ENCODE assay signal across 16 cellular contexts in genomic region chr19:4310247-4311121, GRCh38. TPM values are rescaled to one million over a fixed set of nuclear protein-coding genes. Genes with fewer than 3 reads are reported as not detected.
DNase-seq lines count a peak whose midpoint lies in the region; ATAC-seq and TF ChIP-seq lines count a peak whose summit lies in the region.
"Had no signal": no experiment of that assay in that cellular context is flagged by ENCODE, and none has a peak within 500 bp of the region (broad histone marks: within the 10 kb centered on the region; RNA-seq: fewer than 3 reads in every experiment).

No MANE protein-coding gene starts in this region.

- H3K27ac ChIP-seq in H9 (ENCODE audit: insufficient read length, low read depth, low read length) (no peak overlapping the region), lower lobe of right lung (no peak overlapping the region)
- H3K27ac ChIP-seq: hepatocyte, skin epidermis, thoracic aorta had no signal

- H3K36me3 ChIP-seq in lower lobe of right lung = no peaks in the 10 kb centered on the region
- H3K36me3 ChIP-seq: thoracic aorta had no signal

- no peak overlapping the region for H3K14ac ChIP-seq in H9 (ENCODE audit: insufficient read depth, low read length)

- no peaks in the 10 kb centered on the region for H3K9me3 ChIP-seq in H9 (ENCODE audit: control insufficient read depth, low read depth, low read length)
- H3K9me3 ChIP-seq in T-helper 17 cell (ENCODE audit: control insufficient read depth, low read length, poor library complexity, severe bottlenecking) = no peaks in the 10 kb centered on the region
- no peaks in the 10 kb centered on the region for H3K9me3 ChIP-seq in lower lobe of right lung
- H3K9me3 ChIP-seq: Caco-2, thoracic aorta had no signal

- no peak overlapping the region for H2BK5ac ChIP-seq in H9 (ENCODE audit: insufficient read length, low read length)

- no peak overlapping the region for H2BK12ac ChIP-seq in H9 (ENCODE audit: insufficient read length, low read depth, low read length)

- H2AFZ ChIP-seq in H9 (ENCODE audit: low read length) = no peak overlapping the region
- H2AFZ ChIP-seq: hepatocyte had no signal

- peaks cover 1% of the 10 kb centered on the region; the same call in 1 of the 2 replicates for H3K27me3 Mint-ChIP-seq in H9 (ENCODE audit: low read depth)
- H3K27me3 Mint-ChIP-seq in T-helper 17 cell = no peaks in the 10 kb centered on the region

- no peaks in the 10 kb centered on the region for H4K20me1 ChIP-seq in H9 (ENCODE audit: control insufficient read depth, insufficient read depth, insufficient read length)

- H3K23me2 ChIP-seq in H9 (ENCODE audit: insufficient read length, low read depth, low read length, poor library complexity, severe bottlenecking) = peaks cover 4% of the 10 kb centered on the region

- H2BK20ac ChIP-seq in H9 (ENCODE audit: low read depth, low read length, poor library complexity, severe bottlenecking) = no peak overlapping the region

- H3K4me1 Mint-ChIP-seq in H9 = no peaks in the 10 kb centered on the region
- no peaks in the 10 kb centered on the region for H3K4me1 Mint-ChIP-seq in T-helper 17 cell

- H3K4me1 ChIP-seq in H9 (ENCODE audit: insufficient read depth, low read length) = no peaks in the 10 kb centered on the region
- H3K4me1 ChIP-seq in lower lobe of right lung = no peaks in the 10 kb centered on the region
- H3K4me1 ChIP-seq: Caco-2 had no signal

- no peak overlapping the region for H3K56ac ChIP-seq in H9 (ENCODE audit: insufficient read length, low read depth, low read length)

- H3K27ac Mint-ChIP-seq in H9 = 0 out of 7 replicates have a peak overlapping the region, but pooled peaks of 1 of the 3 experiments have one; percentile 58
- H3K27ac Mint-ChIP-seq in T-helper 17 cell = no peak overlapping the region

- no peak overlapping the region for H3T11ph ChIP-seq in H9 (ENCODE audit: low read length)

- no peak overlapping the region for H3K9ac ChIP-seq in H9 (ENCODE audit: extremely low read depth, insufficient read length, low read length)

- no peak overlapping the region for H3K4me3 ChIP-seq in lower lobe of right lung
- H3K4me3 ChIP-seq: hepatocyte, skin epidermis, thoracic aorta had no signal

- no peak overlapping the region for H3K4me2 ChIP-seq in H9 (ENCODE audit: insufficient read depth, insufficient read length, low read length)
- H3K4me2 ChIP-seq: hepatocyte had no signal

- H3K23ac ChIP-seq in H9 (ENCODE audit: insufficient read length, low read depth, low read length) = no peak overlapping the region

- no peaks in the 10 kb centered on the region for H3K27me3 ChIP-seq in H9 (ENCODE audit: insufficient read depth, low read length)
- H3K27me3 ChIP-seq in lower lobe of right lung (ENCODE audit: low read depth) = peaks cover 2% of the 10 kb centered on the region
- H3K27me3 ChIP-seq: hepatocyte had no signal

- peaks cover 31 to 76% (median 71%) of the 10 kb centered on the region in 3 experiments for H3K36me3 Mint-ChIP-seq in H9 (ENCODE audit: insufficient read depth in 1 of 3, low read depth in 3 of 3)
- no peaks in the 10 kb centered on the region for H3K36me3 Mint-ChIP-seq in T-helper 17 cell (ENCODE audit: low read depth)

- peak; percentile 50 for DNase-seq in D341Med (ENCODE audit: low spot score)
- DNase-seq in H9 = peak; percentile 71
- DNase-seq in T-helper 17 cell = no peak
- DNase-seq in lower lobe of right lung = no peak
- DNase-seq in T-helper 1 cell = no peak
- DNase-seq in HK-2 (ENCODE audit: unreplicated experiment) = no peak
- no peak for DNase-seq in Ammon's horn (ENCODE audit: low spot score)
- DNase-seq: activated effector memory CD4-positive, alpha-beta T cell treated with Interleukin-2 at 50 U/mL for 16 hours; NCI-H510A had no signal

- H3K79me2 ChIP-seq in H9 (ENCODE audit: insufficient read depth, low read length) = no peaks in the 10 kb centered on the region
- H3K79me2 ChIP-seq: hepatocyte had no signal

- H3K79me1 ChIP-seq in H9 (ENCODE audit: insufficient read depth, low read depth, low read length, poor library complexity, severe bottlenecking) = no peaks in the 10 kb centered on the region

- no peak overlapping the region for H4K8ac ChIP-seq in H9 (replicated peaks; ENCODE audit: insufficient read length, low read depth, low read length)

- no peaks in the 10 kb centered on the region; a peak in 1 of 5 replicates for H3K9me3 Mint-ChIP-seq in H9

- no peak overlapping the region for H4K5ac ChIP-seq in H9 (ENCODE audit: insufficient read length, low read depth, low read length)

- no peak overlapping the region for H2BK120ac ChIP-seq in H9 (ENCODE audit: low read depth, low read length, poor library complexity, severe bottlenecking)

- H3K4me3 Mint-ChIP-seq in H9 (no peak overlapping the region), T-helper 17 cell (no peak overlapping the region)

- TF ChIP-seq CTCF in H9 (conservative IDR thresholded peaks at IDR 0.05) = no peak
- TF ChIP-seq CTCF in lower lobe of right lung (IDR thresholded peaks at IDR 0.05) = no peak

- intact Hi-C loops in lower lobe of right lung (cut with DNase I) = no loop called here

- H3K18ac ChIP-seq in H9 (ENCODE audit: insufficient read length, low read depth, low read length) = no peak overlapping the region

- no peak overlapping the region for H4K91ac ChIP-seq in H9 (ENCODE audit: insufficient read length, low read depth, low read length)

- H3K4ac ChIP-seq in H9 (ENCODE audit: low read depth, low read length) = no peak overlapping the region

- H2BK15ac ChIP-seq in H9 (ENCODE audit: low read depth, low read length) = no peak overlapping the region

- no peak overlapping the region for H2AK5ac ChIP-seq in H9 (ENCODE audit: insufficient read length, low read length)

- no CpG with 5 or more reads among the region's 22 CpGs for WGBS in H9 (ENCODE audit: extremely low coverage, insufficient read length, low lambda C conversion rate)

- ATAC-seq in T-helper 17 cell (peak; percentile 35), lower lobe of right lung (peak; percentile 10 to 27)

RNA-seq across cellular contexts. Expression of gene FSD1, which starts 6.1 kb away (rescaled TPM):
- total RNA-seq in H9 (2021) (53.6 and 53.9 TPM in 2 replicates), T-helper 17 cell (1 to 10 TPM; 1.5 to 2.9 TPM), lower lobe of right lung (0.62 TPM)
- total RNA-seq: thoracic aorta had no signal

RNA-seq across cellular contexts. Expression of gene TMIGD2, which starts 8.3 kb away (rescaled TPM):
- total RNA-seq in H9 (2021) (0.26 TPM in 1 of 2 replicates, not detected in the other), T-helper 17 cell (1 to 10 TPM; 5.2 to 7.9 TPM), lower lobe of right lung (1.7 TPM)
- total RNA-seq: bronchial epithelial cell, Caco-2, epithelial cell of proximal tubule, hepatocyte, lung microvascular endothelial cell had no signal

RNA-seq across cellular contexts. Expression of gene STAP2, which starts 28.1 kb away (rescaled TPM):
- total RNA-seq in H9 (2021) (19.0 and 20.2 TPM in 2 replicates), T-helper 17 cell (1 to 10 TPM; 1.9 to 3.3 TPM), lower lobe of right lung (11.8 TPM)
- total RNA-seq: thoracic aorta had no signal

RNA-seq across cellular contexts. Expression of gene SHD, which starts 31.4 kb away (rescaled TPM):
- total RNA-seq in H9 (2021) (2.7 and 4.4 TPM in 2 replicates), T-helper 17 cell (not detected), lower lobe of right lung (not detected)
- total RNA-seq: bronchial epithelial cell, epithelial cell of proximal tubule, hepatocyte, lung microvascular endothelial cell, thoracic aorta had no signal

RNA-seq across cellular contexts. Expression of gene MPND, which starts 32.9 kb away (rescaled TPM):
- total RNA-seq in H9 (2021) (37.0 and 38.2 TPM in 2 replicates), T-helper 17 cell (10 to 100 TPM; 13.0 to 15.1 TPM), lower lobe of right lung (41.2 TPM)

Comparison
In these comparisons a context has a peak if more than half of its experiments do, and no peak if none do; other contexts are left out.
1. DNase-seq: peak in D341Med (single experiment) and H9 (single experiment); none in T-helper 17 cell (0 of 3), lower lobe of right lung (single experiment), T-helper 1 cell (0 of 5), HK-2 (single experiment) and Ammon's horn (single experiment).
2. RNA of gene FSD1, which starts 6.1 kb away (total RNA-seq): 53.6 to 53.9 TPM in H9; 1.5 to 2.9 TPM in T-helper 17 cell and 0.62 TPM in lower lobe of right lung (single experiment); every median in the first group is over 10 times any median in the second.